ENCODE assay signal across 1 cellular context in genomic region chr15:64842986-64843561, GRCh38.
TF ChIP-seq lines count a peak whose summit lies in the region.

No MANE protein-coding gene starts in this region.

TF ChIP-seq in HCT116, 20 proteins besides CTCF, POLR2A, EP300 and RAD21 (continued from another document):
- TF ChIP-seq ZBTB33 (IDR thresholded peaks at IDR 0.05; ENCODE audit: extremely low read depth, insufficient replicate concordance, low read length) (no peak), EGR1 (IDR thresholded peaks at IDR 0.05; ENCODE audit: low read depth) (no peak), CEBPB (IDR thresholded peaks at IDR 0.05; ENCODE audit: low read depth) (no peak), FOSL1 (IDR thresholded peaks at IDR 0.05; ENCODE audit: low read depth) (no peak), SRF (IDR thresholded peaks at IDR 0.05; ENCODE audit: low read depth) (no peak), ELF1 (IDR thresholded peaks at IDR 0.05; ENCODE audit: borderline replicate concordance, low read depth) (no peak)
